24 cellular contexts compared by ENCODE assay signal in genomic region chr7:7919449-7919945, GRCh38.
A peak's percentile ranks its signal among the peaks of the same experiment; 100 is the strongest.
DNase-seq lines count a peak whose midpoint lies in the region; ATAC-seq and TF ChIP-seq lines count a peak whose summit lies in the region.
"Had no signal": no experiment of that assay in that cellular context is flagged by ENCODE, and none has a peak within 500 bp of the region (broad histone marks: within the 10 kb centered on the region; RNA-seq: fewer than 3 reads in every experiment).

No MANE protein-coding gene starts in this region.

- no peaks in the 10 kb centered on the region for H4K20me1 ChIP-seq in OCI-LY3 (ENCODE audit: insufficient read depth, low read length)

- peaks cover 39% of the 10 kb centered on the region for H3K4me1 ChIP-seq in OCI-LY3 (ENCODE audit: low read length)
- H3K4me1 ChIP-seq: foreskin keratinocyte had no signal

- no peaks in the 10 kb centered on the region for H3K36me3 ChIP-seq in OCI-LY3 (replicated peaks; ENCODE audit: low read depth, low read length)
- H3K36me3 ChIP-seq: neutrophil, WERI-Rb-1 had no signal

- H3K27me3 Mint-ChIP-seq in stimulated activated memory B cell treated with anti-CD40 and anti-IgM and Interleukin-4, amounts not matched to agents 10 μg/mL and 1 μg/mL and 100 μg/mL, for 72 hours, result no peaks in the 10 kb centered on the region
- H3K27me3 Mint-ChIP-seq: stimulated activated naive CD8-positive, alpha-beta T cell treated with anti-CD3 and anti-CD28 coated beads, Interleukin-15, amount 100 ng/mL, for 72 hours had no signal

- no peak for TF ChIP-seq CTCF in OCI-LY3 (IDR thresholded peaks at IDR 0.05; ENCODE audit: low read depth, low read length)

- H3K9me3 ChIP-seq in OCI-LY3 (ENCODE audit: insufficient read depth, low read length), result no peaks in the 10 kb centered on the region
- H3K9me3 ChIP-seq: neutrophil had no signal

- H3K9ac ChIP-seq in OCI-LY3 (ENCODE audit: low read length), result peak overlapping the region; percentile 40; the same call in 1 of the 2 replicates

- H3K27me3 ChIP-seq in OCI-LY3 (ENCODE audit: low read depth, low read length), result no peaks in the 10 kb centered on the region
- H3K27me3 ChIP-seq: foreskin keratinocyte, neutrophil had no signal

- peak overlapping the region; percentile 47 for H3K4me3 ChIP-seq in OCI-LY3 (ENCODE audit: low read length)
- H3K4me3 ChIP-seq: lung, SK-N-MC had no signal

- H3K36me3 Mint-ChIP-seq in stimulated activated memory B cell treated with anti-CD40 and anti-IgM and Interleukin-4, amounts not matched to agents 10 μg/mL and 1 μg/mL and 100 μg/mL, for 72 hours, result peaks cover 18% of the 10 kb centered on the region

- peak overlapping the region; percentile 77 for H3K4me2 ChIP-seq in OCI-LY3 (ENCODE audit: low read length)

- H3K27ac Mint-ChIP-seq in stimulated activated memory B cell treated with anti-CD40 and anti-IgM and Interleukin-4, amounts not matched to agents 10 μg/mL and 1 μg/mL and 100 μg/mL, for 72 hours, result peak overlapping the region; percentile 62
- H3K27ac Mint-ChIP-seq: stimulated activated naive CD8-positive, alpha-beta T cell treated with anti-CD3 and anti-CD28 coated beads, Interleukin-15, amount 100 ng/mL, for 72 hours; T-helper 2 cell treated with Interferon-gamma antibody and Interleukin-4, amounts not matched to agents 5 μg/mL and 100 μg/mL, for 36 hours had no signal

- H3K4me3 Mint-ChIP-seq in stimulated activated memory B cell treated with anti-CD40 and anti-IgM and Interleukin-4, amounts not matched to agents 10 μg/mL and 1 μg/mL and 100 μg/mL, for 72 hours, result no peak overlapping the region
- H3K4me3 Mint-ChIP-seq: stimulated activated naive CD8-positive, alpha-beta T cell treated with anti-CD3 and anti-CD28 coated beads, Interleukin-15, amount 100 ng/mL, for 72 hours; T-helper 2 cell treated with Interferon-gamma antibody and Interleukin-4, amounts not matched to agents 5 μg/mL and 100 μg/mL, for 36 hours had no signal

- H3K4me1 Mint-ChIP-seq in stimulated activated memory B cell treated with anti-CD40 and anti-IgM and Interleukin-4, amounts not matched to agents 10 μg/mL and 1 μg/mL and 100 μg/mL, for 72 hours, result peaks cover 44% of the 10 kb centered on the region

- no peak for DNase-seq in activated T-cell treated with anti-CD3 and anti-CD28 coated beads, Interleukin-2, amount 50 U/mL, for 1 hour
- DNase-seq in SIG-M5 (lab: John Stamatoyannopoulos, UW) (no peak), 8988T (no peak)
- no peak for DNase-seq in stimulated activated CD4-positive, alpha-beta T cell treated with anti-CD3 and anti-CD28 coated beads, Interleukin-15, amount 100 ng/mL, for 24 hours
- DNase-seq: activated CD4-positive, alpha-beta T cell treated with anti-CD3 and anti-CD28 coated beads, Interleukin-2, amount 50 U/mL, for 48 hours; amniotic stem cell; foreskin keratinocyte; islet precursor cell; KBM-7; NCI-H1930; small intestine; stimulated activated CD4-positive, alpha-beta T cell treated with anti-CD3 and anti-CD28 coated beads, Interleukin-2, amount 100 ng/mL, for 48 hours; stimulated activated naive CD8-positive, alpha-beta T cell treated with anti-CD3 and anti-CD28 coated beads, Interleukin-15, amount 100 ng/mL, for 72 hours; trophoblast cell; WERI-Rb-1 had no signal

- no peaks in the 10 kb centered on the region for H3K9me3 Mint-ChIP-seq in stimulated activated memory B cell treated with anti-CD40 and anti-IgM and Interleukin-4, amounts not matched to agents 10 μg/mL and 1 μg/mL and 100 μg/mL, for 72 hours
- H3K9me3 Mint-ChIP-seq: stimulated activated naive CD8-positive, alpha-beta T cell treated with anti-CD3 and anti-CD28 coated beads, Interleukin-15, amount 100 ng/mL, for 72 hours had no signal

- H2AFZ ChIP-seq in OCI-LY3 (ENCODE audit: low read depth, low read length), result no peak overlapping the region

- H3K79me2 ChIP-seq in OCI-LY3 (ENCODE audit: low read length), result no peaks in the 10 kb centered on the region

- ATAC-seq in GM18520 (IDR thresholded peaks at IDR 0.05; ENCODE audit: unreplicated experiment) (peak; percentile 15), HG02759 (IDR thresholded peaks at IDR 0.05; ENCODE audit: unreplicated experiment) (peak; percentile 34)
- ATAC-seq in stimulated activated memory B cell treated with anti-CD40 and anti-IgM and Interleukin-4, amounts not matched to agents 10 μg/mL and 1 μg/mL and 100 μg/mL, for 72 hours, result no peak
- ATAC-seq: foreskin keratinocyte; stimulated activated naive CD8-positive, alpha-beta T cell treated with anti-CD3 and anti-CD28 coated beads, Interleukin-15, amount 100 ng/mL, for 72 hours had no signal

- peak overlapping the region; percentile 79 for H3K27ac ChIP-seq in OCI-LY3 (ENCODE audit: low read length)
- H3K27ac ChIP-seq: epithelial cell of prostate, foreskin keratinocyte, neutrophil, SK-N-MC, WERI-Rb-1 had no signal
